Comparison of ENCODE assay signal across 8 cellular contexts in the genomic region with DNA sequence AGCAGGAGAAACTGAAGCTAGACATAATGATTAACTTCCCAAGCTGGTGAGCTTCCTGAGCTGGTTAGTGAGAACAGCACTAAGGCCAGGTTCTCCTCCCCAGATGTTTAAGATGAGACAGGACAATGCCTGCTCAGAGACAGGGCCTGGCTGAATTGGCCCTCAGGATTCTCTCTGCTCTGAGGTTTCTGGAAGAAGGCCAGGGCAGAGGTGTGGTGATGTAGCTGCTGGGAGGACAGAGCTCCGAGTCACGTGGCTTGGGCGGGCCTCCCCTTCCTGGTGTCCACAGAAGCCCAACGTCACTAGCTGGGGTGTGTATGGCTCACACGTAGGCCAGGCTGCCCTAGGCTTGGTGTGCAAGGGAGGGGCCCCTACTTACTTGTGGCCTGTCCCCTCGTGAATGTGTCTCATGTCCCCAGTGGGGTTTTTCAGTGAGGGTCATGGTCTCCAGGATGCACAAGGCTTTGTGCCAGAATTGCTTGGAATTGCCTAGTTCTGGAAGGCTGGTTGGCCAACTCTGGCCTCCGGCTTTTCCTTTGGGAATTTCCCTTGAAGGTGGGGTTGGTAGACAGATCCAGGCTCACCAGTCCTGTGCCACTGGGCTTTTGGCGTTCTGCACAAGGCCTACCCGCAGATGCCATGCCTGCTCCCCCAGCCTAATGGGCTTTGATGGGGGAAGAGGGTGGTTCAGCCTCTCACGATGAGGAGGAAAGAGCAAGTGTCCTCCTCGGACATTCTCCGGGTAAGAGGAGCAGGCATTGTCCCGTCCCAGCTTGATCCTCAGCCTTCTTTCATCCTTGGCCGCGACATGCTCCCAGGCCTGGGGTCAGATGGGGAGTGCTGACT. TPM values are rescaled to one million over a fixed set of nuclear protein-coding genes. Genes with fewer than 3 reads are reported as not detected.
DNase-seq lines count a peak whose midpoint lies in the region; ATAC-seq and TF ChIP-seq lines count a peak whose summit lies in the region.

No MANE protein-coding gene starts in this region.

- H3K4me1 Mint-ChIP-seq in effector memory CD8-positive, alpha-beta T cell (ENCODE audit: low read depth in 2 of 2) = peaks cover 67 to 74% of the 10 kb centered on the region in 2 donors

- H2AFZ ChIP-seq in osteoblast (ENCODE audit: low read length) = peak overlapping the region; percentile 56

- no peaks in the 10 kb centered on the region for H3K9me3 Mint-ChIP-seq in effector memory CD8-positive, alpha-beta T cell

- no peak overlapping the region for H3K27ac ChIP-seq in osteoblast (ENCODE audit: low read depth, low read length)

- no peak overlapping the region for H3K4me2 ChIP-seq in osteoblast (ENCODE audit: insufficient read depth, low read length)

- peaks cover 19% of the 10 kb centered on the region for H3K27me3 ChIP-seq in osteoblast (ENCODE audit: insufficient read depth, low read length)

- H3K36me3 Mint-ChIP-seq in effector memory CD8-positive, alpha-beta T cell (ENCODE audit: insufficient read depth) = peaks cover 12% of the 10 kb centered on the region

- H3K4me3 ChIP-seq in osteoblast (ENCODE audit: insufficient read depth, low read length) = no peak overlapping the region

- peaks cover 7% of the 10 kb centered on the region for H3K4me1 ChIP-seq in osteoblast (ENCODE audit: insufficient read depth, low read length)

- peak; percentile 59 for ATAC-seq in GM19043 (IDR thresholded peaks at IDR 0.05; ENCODE audit: low read depth, unreplicated experiment)
- peak; percentile 59 for ATAC-seq in HG03135 (IDR thresholded peaks at IDR 0.05; ENCODE audit: unreplicated experiment)
- peak; percentile 74 for ATAC-seq in effector memory CD8-positive, alpha-beta T cell (replicated peaks)

- no peaks in the 10 kb centered on the region for H3K36me3 ChIP-seq in osteoblast (ENCODE audit: insufficient read depth, low read length)

- no peaks in the 10 kb centered on the region for H3K79me2 ChIP-seq in osteoblast (ENCODE audit: insufficient read depth, low read length)

- peak overlapping the region; percentile 89 for H3K4me3 Mint-ChIP-seq in effector memory CD8-positive, alpha-beta T cell

- no peak for TF ChIP-seq CTCF in osteoblast (IDR thresholded peaks at IDR 0.05; ENCODE audit: extremely low read depth, low read depth, low read length)

- no peaks in the 10 kb centered on the region for H3K27me3 Mint-ChIP-seq in effector memory CD8-positive, alpha-beta T cell

- H3K27ac Mint-ChIP-seq in effector memory CD8-positive, alpha-beta T cell = peak overlapping the region; percentile 97

- H4K20me1 ChIP-seq in osteoblast (ENCODE audit: insufficient read depth, low read length) = no peaks in the 10 kb centered on the region

- DNase-seq in AML-193 (lab: John Stamatoyannopoulos, UW) (peak; percentile 54 to 64), SK-N-DZ (ENCODE audit: low spot score) (peak; percentile 36), osteoblast (ENCODE audit: insufficient read length, low spot score, missing footprints) (no peak), COLO829 (ENCODE audit: low spot score) (no peak), NCI-H1417 treated with DMSO at 0.1 percent for 48 hours (lab: John Stamatoyannopoulos, UW) (no peak)
- peak; percentile 50 to 59 (median 56) for DNase-seq in effector memory CD8-positive, alpha-beta T cell

- no peaks in the 10 kb centered on the region for H3K9me3 ChIP-seq in osteoblast (ENCODE audit: low read depth, low read length)

RNA-seq across cellular contexts. Expression of a gene that starts 3.4 kb away (rescaled TPM):
- polyA plus RNA-seq in SK-N-DZ (2014; cell fraction: cytosol; rRNA removed) = 0.13 TPM in 1 of 2 replicates, not detected in the other
- 0.07 TPM in 1 of 2 replicates, not detected in the other for polyA plus RNA-seq in SK-N-DZ (2014; cell fraction: nucleus; rRNA removed)
- under 0.01 and 0.29 TPM in 2 replicates for total RNA-seq in osteoblast

RNA-seq across cellular contexts. Expression of a gene that starts 15.7 kb away (rescaled TPM):
- polyA plus RNA-seq in SK-N-DZ (2014; cell fraction: cytosol; rRNA removed) = not detected in 2 replicates
- polyA plus RNA-seq in SK-N-DZ (2014; cell fraction: nucleus; rRNA removed) = not detected in 2 replicates
- total RNA-seq in osteoblast = not detected in 2 replicates

RNA-seq across cellular contexts. Expression of a gene that starts 45.1 kb away (rescaled TPM):
- polyA plus RNA-seq in SK-N-DZ (2014; cell fraction: cytosol; rRNA removed) = 6.8 and 11.1 TPM in 2 replicates
- polyA plus RNA-seq in SK-N-DZ (2014; cell fraction: nucleus; rRNA removed) = 9.7 and 10.4 TPM in 2 replicates
- 54.2 and 61.9 TPM in 2 replicates for total RNA-seq in osteoblast

Comparison
In these comparisons a context has a peak if more than half of its experiments do, and no peak if none do; other contexts are left out.
1. DNase-seq: peak in AML-193 (2 of 2), SK-N-DZ (single experiment) and effector memory CD8-positive, alpha-beta T cell (3 of 3); none in osteoblast (single experiment), COLO829 (single experiment) and NCI-H1417 treated with DMSO at 0.1 percent for 48 hours (single experiment).
2. Peak in every context shown above with its lines, with median percentiles within 50 percentile points of each other: ATAC-seq.